Comparison of ENCODE assay signal across 1 cellular context in the genomic region with DNA sequence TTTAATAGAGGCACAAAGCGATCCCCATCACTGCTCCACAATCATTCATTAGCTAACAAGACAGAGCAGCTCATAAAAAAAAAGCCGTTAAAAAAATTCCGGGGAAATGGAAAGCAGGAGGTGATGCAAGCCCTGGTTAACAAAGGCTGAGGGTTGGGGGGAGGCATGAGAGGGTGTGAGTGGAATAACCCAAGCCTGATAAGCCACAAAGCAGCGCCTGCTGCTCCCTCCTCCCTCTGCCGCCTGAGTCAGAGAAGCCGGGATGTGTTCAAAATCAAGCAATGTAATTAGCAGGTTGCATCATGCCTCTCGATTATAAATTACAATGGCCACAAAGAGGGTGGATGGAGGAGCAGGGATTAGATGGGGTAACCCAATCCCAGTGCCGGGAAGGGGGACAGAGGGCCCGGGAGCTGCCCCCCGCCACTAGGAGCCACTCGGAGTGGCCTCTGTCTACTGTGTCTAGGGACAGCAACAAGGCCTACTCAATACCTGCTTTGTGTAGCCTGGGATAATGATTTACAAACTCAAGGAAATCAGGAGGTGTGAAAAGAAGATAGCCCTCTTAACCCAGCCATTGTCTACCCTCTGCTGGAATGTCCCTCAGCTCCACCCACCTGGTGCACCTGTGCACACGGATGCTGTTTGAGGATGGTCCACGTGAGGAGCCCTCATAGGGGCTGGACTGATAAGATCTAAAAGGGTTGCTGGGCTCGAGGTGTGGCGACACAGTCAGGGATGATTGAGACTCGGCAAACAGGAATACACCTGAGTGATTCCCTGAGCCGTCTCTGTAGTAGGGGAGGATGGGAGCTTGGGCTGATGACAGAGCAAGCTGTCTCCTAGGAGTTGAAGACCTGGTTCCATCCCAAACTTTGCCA.
TF ChIP-seq lines count a peak whose summit lies in the region.

No MANE protein-coding gene starts in this region.

TF ChIP-seq in GM23338, 12 proteins besides CTCF, POLR2A, EP300 and RAD21 (continued from another document):
- TF ChIP-seq, protein P1, sequence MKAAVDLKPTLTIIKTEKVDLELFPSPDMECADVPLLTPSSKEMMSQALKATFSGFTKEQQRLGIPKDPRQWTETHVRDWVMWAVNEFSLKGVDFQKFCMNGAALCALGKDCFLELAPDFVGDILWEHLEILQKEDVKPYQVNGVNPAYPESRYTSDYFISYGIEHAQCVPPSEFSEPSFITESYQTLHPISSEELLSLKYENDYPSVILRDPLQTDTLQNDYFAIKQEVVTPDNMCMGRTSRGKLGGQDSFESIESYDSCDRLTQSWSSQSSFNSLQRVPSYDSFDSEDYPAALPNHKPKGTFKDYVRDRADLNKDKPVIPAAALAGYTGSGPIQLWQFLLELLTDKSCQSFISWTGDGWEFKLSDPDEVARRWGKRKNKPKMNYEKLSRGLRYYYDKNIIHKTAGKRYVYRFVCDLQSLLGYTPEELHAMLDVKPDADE (IDR thresholded peaks at IDR 0.05), result no peak
- peak; percentile 73 for TF ChIP-seq NANOG (IDR thresholded peaks at IDR 0.05; ENCODE audit: borderline replicate concordance)
